ENCODE assay signal across 18 cellular contexts in genomic region chr17:50488880-50489279, GRCh38. TPM values are rescaled to one million over a fixed set of nuclear protein-coding genes. Genes with fewer than 3 reads are reported as not detected.
DNase-seq lines count a peak whose midpoint lies in the region; ATAC-seq and TF ChIP-seq lines count a peak whose summit lies in the region.
"Had no signal": no experiment of that assay in that cellular context is flagged by ENCODE, and none has a peak within 500 bp of the region (broad histone marks: within the 10 kb centered on the region; RNA-seq: fewer than 3 reads in every experiment).

No MANE protein-coding gene starts in this region.

- peaks cover 12% of the 10 kb centered on the region for H3K36me3 Mint-ChIP-seq in chondrocyte (ENCODE audit: low read depth)

- no peak overlapping the region for H3K4me3 Mint-ChIP-seq in chondrocyte (ENCODE audit: unreplicated experiment)
- H3K4me3 Mint-ChIP-seq: CD4-positive, CD25-positive, alpha-beta regulatory T cell had no signal

- ATAC-seq in Right ventricle myocardium inferior = no peak
- no peak for ATAC-seq in mucosa of descending colon
- no peak for ATAC-seq in GM21619 (IDR thresholded peaks at IDR 0.05; ENCODE audit: unreplicated experiment)
- ATAC-seq in GM21390 (IDR thresholded peaks at IDR 0.05; ENCODE audit: unreplicated experiment) = no peak

- no peak overlapping the region for H3K4me3 ChIP-seq in mucosa of descending colon
- H3K4me3 ChIP-seq: GM23248, HAP-1 had no signal

- H3K27ac Mint-ChIP-seq in chondrocyte (ENCODE audit: unreplicated experiment) = no peak overlapping the region

- H3K9me3 ChIP-seq in mucosa of descending colon = no peaks in the 10 kb centered on the region
- H3K9me3 ChIP-seq: BE2C, HAP-1 had no signal

- no peaks in the 10 kb centered on the region for H3K4me1 ChIP-seq in mucosa of descending colon (ENCODE audit: low read depth)
- H3K4me1 ChIP-seq: BE2C, HAP-1 had no signal

- H3K9me3 Mint-ChIP-seq in chondrocyte (ENCODE audit: low read depth) = no peaks in the 10 kb centered on the region
- H3K9me3 Mint-ChIP-seq: CD4-positive, CD25-positive, alpha-beta regulatory T cell had no signal

- no peaks in the 10 kb centered on the region for H3K27me3 Mint-ChIP-seq in chondrocyte (ENCODE audit: low read depth)

- no peaks in the 10 kb centered on the region for H3K4me1 Mint-ChIP-seq in chondrocyte (ENCODE audit: low read depth)
- H3K4me1 Mint-ChIP-seq: CD4-positive, CD25-positive, alpha-beta regulatory T cell had no signal

- H3K36me3 ChIP-seq in mucosa of descending colon (ENCODE audit: low read depth) = no peaks in the 10 kb centered on the region

- TF ChIP-seq CTCF in chondrocyte (IDR thresholded peaks at IDR 0.05) (no peak), mucosa of descending colon (IDR thresholded peaks at IDR 0.05) (no peak)

- intact Hi-C loops in cardiac septum (cut with DNase I) (loop anchor here (10.0 kb wide), 1 partner anchor 196 kb away; no protein-coding TSS in a partner anchor), Right ventricle myocardium inferior (cut with DNase I) (loop anchor here (10.0 kb wide), 1 partner anchor 196 kb away; no protein-coding TSS in a partner anchor), mucosa of descending colon (cut with DNase I, micrococcal nuclease) (loop anchor here (10.0 kb wide), 2 partner anchors 56 to 124 kb away; partner anchors contain the start of gene SPATA20 (in 1 of the 2))

- DNase-seq in cardiac septum (ENCODE audit: low spot score) = peak; percentile 26
- DNase-seq in Right ventricle myocardium inferior (ENCODE audit: missing footprints) = no peak
- peak; percentile 25 for DNase-seq in chondrocyte (ENCODE audit: low spot score)
- DNase-seq in mucosa of descending colon = peak in 2 of 3 donors; percentile 2 to 10
- DNase-seq: ACHN; BE2C; C1 segment of cervical spinal cord; CD4-positive, CD25-positive, alpha-beta regulatory T cell; DMS153; DMS79; GDM1; GM23248 had no signal

RNA-seq across cellular contexts. Expression of gene RSAD1, which starts 10.2 kb away (rescaled TPM):
- total RNA-seq in cardiac septum (35.4 TPM), Right ventricle myocardium inferior (52.7 TPM), chondrocyte (28.6 to 33.4 TPM (median 29.8 TPM) in 3 replicates), mucosa of descending colon (10 to 100 TPM; 35.9 to 38.2 (median 37.7) TPM)

RNA-seq across cellular contexts. Expression of gene MYCBPAP, which starts 19.4 kb away (rescaled TPM):
- total RNA-seq in cardiac septum (0.13 TPM), Right ventricle myocardium inferior (0.81 TPM), chondrocyte (0.99 to 1.2 TPM (median 1.00 TPM) in 3 replicates), mucosa of descending colon (1 to 10 TPM; 1.6 to 3.4 (median 2.4) TPM)
- total RNA-seq: H4, HT-29 had no signal

RNA-seq across cellular contexts. Expression of gene CHAD, which starts 20.2 kb away (rescaled TPM):
- total RNA-seq in cardiac septum (0.30 TPM), Right ventricle myocardium inferior (0.16 TPM), chondrocyte (0.12 TPM in 1 of 3 replicates, not detected in the others), mucosa of descending colon (10 to 100 TPM in 1 of 3 donors, 1 to 10 TPM in 2; 4.6 to 15.3 (median 5.8) TPM)
- total RNA-seq: CD4-positive, CD25-positive, alpha-beta regulatory T cell; Daoy; GM23248; H4; HT-29 had no signal

RNA-seq across cellular contexts. Expression of gene EPN3, which starts 43.7 kb away (rescaled TPM):
- 8.5 TPM for total RNA-seq in cardiac septum
- 21.5 TPM for total RNA-seq in Right ventricle myocardium inferior
- not detected in 3 replicates for total RNA-seq in chondrocyte
- 10 to 100 TPM; 16.2 to 40.0 (median 27.4) TPM for total RNA-seq in mucosa of descending colon
- total RNA-seq: CD4-positive, CD25-positive, alpha-beta regulatory T cell; Daoy; GM23248; H4 had no signal

RNA-seq across cellular contexts. Expression of gene SPATA20, which starts 58.1 kb away (rescaled TPM):
- total RNA-seq in cardiac septum (51.9 TPM), Right ventricle myocardium inferior (60.4 TPM), chondrocyte (51.0 to 60.1 TPM (median 51.8 TPM) in 3 replicates), mucosa of descending colon (10 to 100 TPM; 54.3 to 95.3 (median 65.4) TPM)
